8 cellular contexts compared by ENCODE assay signal in the genomic region with DNA sequence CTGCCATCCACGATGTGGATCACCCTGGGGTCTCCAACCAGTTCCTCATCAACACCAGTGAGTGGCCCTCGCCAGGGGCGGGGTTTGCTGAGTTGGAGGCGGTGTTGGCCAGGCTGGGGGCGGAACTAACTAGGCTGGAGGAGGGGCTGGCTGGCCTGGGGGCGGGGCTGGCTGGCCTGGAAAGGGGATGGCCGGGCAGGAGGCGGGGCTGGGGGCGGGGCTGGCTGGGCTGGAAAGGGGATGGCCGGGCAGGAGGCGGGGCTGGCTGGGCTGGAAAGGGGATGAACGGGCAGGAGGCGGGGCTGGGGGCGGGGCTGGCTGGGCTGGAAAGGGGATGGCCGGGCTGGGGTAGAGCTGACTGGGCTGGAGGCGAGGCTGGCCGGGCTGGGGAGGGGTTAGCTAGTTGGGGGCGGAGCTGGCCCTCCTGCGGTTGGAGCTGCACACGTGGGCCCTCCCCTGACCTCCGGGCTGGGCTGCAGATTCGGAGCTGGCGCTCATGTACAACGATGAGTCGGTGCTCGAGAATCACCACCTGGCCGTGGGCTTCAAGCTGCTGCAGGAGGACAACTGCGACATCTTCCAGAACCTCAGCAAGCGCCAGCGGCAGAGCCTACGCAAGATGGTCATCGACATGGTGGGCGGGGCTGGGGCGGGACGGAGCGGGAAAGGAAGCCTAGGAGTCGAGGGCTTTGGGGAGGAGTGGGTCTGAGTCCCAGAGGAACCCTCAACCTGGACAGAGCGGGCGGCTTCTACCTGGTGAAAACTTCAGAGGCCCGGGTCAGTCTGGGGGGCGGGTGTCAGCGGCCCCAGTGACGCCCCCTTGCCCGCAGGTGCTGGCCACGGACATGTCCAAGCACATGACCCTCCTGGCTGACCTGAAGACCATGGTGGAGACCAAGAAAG. TPM values are rescaled to one million over a fixed set of nuclear protein-coding genes. Genes with fewer than 3 reads are reported as not detected.
DNase-seq lines count a peak whose midpoint lies in the region; ATAC-seq and TF ChIP-seq lines count a peak whose summit lies in the region.

No MANE protein-coding gene starts in this region.

- H3K27me3 Mint-ChIP-seq in HFFc6 (ENCODE audit: insufficient read depth), result no peaks in the 10 kb centered on the region; the same call in 1 of the 2 replicates
- H3K27me3 Mint-ChIP-seq in chondrocyte (ENCODE audit: low read depth), result no peaks in the 10 kb centered on the region

- no peak for ATAC-seq in GM19351 (IDR thresholded peaks at IDR 0.05; ENCODE audit: unreplicated experiment)

- H3K36me3 Mint-ChIP-seq in HFFc6 (ENCODE audit: low read depth) (no peaks in the 10 kb centered on the region), chondrocyte (ENCODE audit: low read depth) (peaks cover 3% of the 10 kb centered on the region)

- no peak overlapping the region for H3K4me3 Mint-ChIP-seq in HFFc6
- H3K4me3 Mint-ChIP-seq in chondrocyte (ENCODE audit: unreplicated experiment), result peak overlapping the region; percentile 63

- no peaks in the 10 kb centered on the region for H3K4me1 Mint-ChIP-seq in HFFc6 (ENCODE audit: low read depth)
- peaks cover 3% of the 10 kb centered on the region for H3K4me1 Mint-ChIP-seq in chondrocyte (ENCODE audit: low read depth)

- no peak for TF ChIP-seq CTCF in HFFc6 (IDR thresholded peaks at IDR 0.05)
- no peak for TF ChIP-seq CTCF in chondrocyte (IDR thresholded peaks at IDR 0.05)

- no peak overlapping the region for H3K27ac Mint-ChIP-seq in HFFc6
- no peak overlapping the region for H3K27ac Mint-ChIP-seq in chondrocyte (ENCODE audit: unreplicated experiment)

- peak; percentile 97 for DNase-seq in GM03348 (ENCODE audit: low spot score)
- peak; percentile 87 for DNase-seq in HFFc6
- DNase-seq in NCI-H187 treated with DMSO at 0.1 percent for 48 hours (lab: John Stamatoyannopoulos, UW), result peak; percentile 24
- peak; percentile 96 for DNase-seq in activated CD4-positive, alpha-beta T cell treated with anti-CD3 and anti-CD28 coated beads for 48 hours
- peak; percentile 96 for DNase-seq in chondrocyte (ENCODE audit: low spot score)
- peak; percentile 82 for DNase-seq in kidney glomerular epithelial cell (lab: John Stamatoyannopoulos, UW)
- peak; percentile 89 to 91 for DNase-seq in stimulated activated CD4-positive, alpha-beta T cell treated with anti-CD3 and anti-CD28 coated beads, Interleukin-15, amount 100 ng/mL, for 48 hours (ENCODE audit: low read depth in 2 of 2)

- H3K9me3 Mint-ChIP-seq in HFFc6, result no peaks in the 10 kb centered on the region
- no peaks in the 10 kb centered on the region for H3K9me3 Mint-ChIP-seq in chondrocyte (ENCODE audit: low read depth)

RNA-seq across cellular contexts. Expression of gene PDE4A, which starts 41.0 kb away (rescaled TPM):
- total RNA-seq in HFFc6 (2021; fragmentation: NEBNext Ultra II Directional; extraction: Animal tissue kit (Norgen Biotek cat#: 25700)), result 10 to 100 TPM; 10.1 to 18.9 (median 10.8) TPM
- total RNA-seq in chondrocyte, result 16.8 to 18.9 TPM (median 18.8 TPM) in 3 replicates

RNA-seq across cellular contexts. Expression of gene KEAP1, which starts 41.9 kb away (rescaled TPM):
- total RNA-seq in HFFc6 (2021; fragmentation: NEBNext Ultra II Directional; extraction: Animal tissue kit (Norgen Biotek cat#: 25700)), result 10 to 100 TPM; 58.9 to 77.1 (median 67.2) TPM
- 69.3 to 79.9 TPM (median 70.9 TPM) in 3 replicates for total RNA-seq in chondrocyte

RNA-seq across cellular contexts. Expression of gene S1PR5, which starts 55.9 kb away (rescaled TPM):
- total RNA-seq in HFFc6 (2021; fragmentation: NEBNext Ultra II Directional; extraction: Animal tissue kit (Norgen Biotek cat#: 25700)), result 1 to 10 TPM; 1.9 to 2.6 (median 2.4) TPM
- total RNA-seq in chondrocyte, result 3.7 to 6.7 TPM (median 6.4 TPM) in 3 replicates

RNA-seq across cellular contexts. Expression of gene CDC37, which starts 58.0 kb away (rescaled TPM):
- 100 to 1,000 TPM; 222 to 280 (median 250) TPM for total RNA-seq in HFFc6 (2021; fragmentation: NEBNext Ultra II Directional; extraction: Animal tissue kit (Norgen Biotek cat#: 25700))
- total RNA-seq in chondrocyte, result 137 to 159 TPM (median 141 TPM) in 3 replicates

Comparison
In these comparisons a context has a peak if more than half of its experiments do, and no peak if none do; other contexts are left out.
1. DNase-seq: peak in every context shown above with its lines; median percentile 97 in GM03348; 96 in activated CD4-positive, alpha-beta T cell treated with anti-CD3 and anti-CD28 coated beads for 48 hours; 96 in chondrocyte; 90 in stimulated activated CD4-positive, alpha-beta T cell treated with anti-CD3 and anti-CD28 coated beads, Interleukin-15, amount 100 ng/mL, for 48 hours; 87 in HFFc6; 82 in kidney glomerular epithelial cell; 24 in NCI-H187 treated with DMSO at 0.1 percent for 48 hours.